ENCODE assay signal across 29 cellular contexts in the genomic region with DNA sequence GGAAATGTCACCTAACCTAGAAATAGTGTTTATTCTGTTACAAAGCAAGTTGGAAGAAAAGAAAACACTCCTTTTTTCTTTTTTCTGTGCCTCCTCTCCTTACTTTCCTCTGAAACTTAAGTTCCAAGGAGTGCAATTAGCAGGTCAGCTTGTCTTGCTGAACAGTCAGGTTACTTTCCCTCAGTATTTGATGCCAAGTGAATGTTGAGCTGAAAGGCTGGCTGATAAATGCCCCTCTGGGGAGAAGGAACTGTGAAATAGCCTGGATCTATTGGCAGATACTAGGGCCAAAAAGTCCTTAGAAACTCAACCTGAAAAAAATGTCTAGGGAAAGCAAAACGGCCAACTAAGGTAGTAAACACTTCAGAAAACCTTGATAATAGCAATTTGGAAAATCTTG. TPM values are rescaled to one million over a fixed set of nuclear protein-coding genes. Genes with fewer than 3 reads are reported as not detected.
"Had no signal": no experiment of that assay in that cellular context is flagged by ENCODE, and none has a peak within 500 bp of the region (broad histone marks: within the 10 kb centered on the region; RNA-seq: fewer than 3 reads in every experiment).

No MANE protein-coding gene starts in this region.

- DNase-seq: activated CD4-positive, alpha-beta T cell treated with anti-CD3 and anti-CD28 coated beads for 36 hours; activated CD4-positive, alpha-beta T cell treated with anti-CD3 and anti-CD28 coated beads, Interleukin-2, amount 10 ng/mL, durations not matched to agents 7 days and 5 days; activated CD4-positive, alpha-beta T cell treated with anti-CD3 and anti-CD28 coated beads, Interleukin-2, amount 50 U/mL, for 48 hours; activated CD8-positive, alpha-beta T cell treated with anti-CD3 and anti-CD28 coated beads, Interleukin-2, amount 10 ng/mL, durations not matched to agents 7 days and 5 days; activated gamma-delta T cell; activated naive CD4-positive, alpha-beta T cell treated with Interleukin-2 at 50 U/mL for 16 hours; activated naive CD8-positive, alpha-beta T cell treated with anti-CD3 and anti-CD28 coated beads, Interleukin-2, amount 10 ng/mL, durations not matched to agents 7 days and 5 days; activated T-cell treated with anti-CD3 and anti-CD28 coated beads, Interleukin-2, amount 50 U/mL, for 24 hours; amygdala; NCI-H1105; NCI-H1417 treated with DMSO at 0.1 percent for 48 hours; NCI-H187 treated with DMSO at 0.1 percent for 48 hours; NCI-H2081; NCI-H345; NCI-H510A; NCI-H526; NCI-H774; NK-92 treated with Interleukin-12 subunit alpha and Interleukin-12 subunit beta, amount 100 ng/mL, for 24 hours; PC-3; Peyer's patch; RPMI8226; SHP77 treated with DMSO at 0.1 percent for 48 hours; SK-N-SH had no signal

- H3K4me3 ChIP-seq: cardiac muscle cell, K562, Peyer's patch, SJSA1 had no signal

- ATAC-seq: activated CD4-positive, alpha-beta T cell treated with anti-CD3 and anti-CD28 coated beads for 36 hours; activated CD4-positive, CD25-positive, alpha-beta regulatory T cell treated with anti-CD3 and anti-CD28 coated beads, Interleukin-2, amount 50 U/mL, for 24 hours; activated CD8-positive, alpha-beta T cell treated with anti-CD3 and anti-CD28 coated beads, Interleukin-2, amount 10 ng/mL, durations not matched to agents 7 days and 5 days; K562; PC-3; WTC11 had no signal

RNA-seq across cellular contexts. Expression of a gene that starts 43.6 kb away (rescaled TPM):
- total RNA-seq: activated CD4-positive, alpha-beta T cell treated with anti-CD3 and anti-CD28 coated beads for 36 hours; activated CD4-positive, alpha-beta T cell treated with anti-CD3 and anti-CD28 coated beads, Interleukin-2, amount 10 ng/mL, durations not matched to agents 7 days and 5 days; activated CD8-positive, alpha-beta T cell treated with anti-CD3 and anti-CD28 coated beads, Interleukin-2, amount 10 ng/mL, durations not matched to agents 7 days and 5 days; activated naive CD8-positive, alpha-beta T cell treated with anti-CD3 and anti-CD28 coated beads, Interleukin-2, amount 10 ng/mL, durations not matched to agents 7 days and 5 days; activated T-helper 2 cell treated with anti-CD3 and anti-CD28 coated beads, Interferon-gamma antibody, Interleukin-2, Interleukin-4, amounts not matched to agents 10 μg/mL and 5 μg/mL and 100 μg/mL, durations not matched to agents 14 hours and 24 hours and 36 hours; K562; PC-3; SJSA1 had no signal
